8 cellular contexts compared by ENCODE assay signal in the genomic region with DNA sequence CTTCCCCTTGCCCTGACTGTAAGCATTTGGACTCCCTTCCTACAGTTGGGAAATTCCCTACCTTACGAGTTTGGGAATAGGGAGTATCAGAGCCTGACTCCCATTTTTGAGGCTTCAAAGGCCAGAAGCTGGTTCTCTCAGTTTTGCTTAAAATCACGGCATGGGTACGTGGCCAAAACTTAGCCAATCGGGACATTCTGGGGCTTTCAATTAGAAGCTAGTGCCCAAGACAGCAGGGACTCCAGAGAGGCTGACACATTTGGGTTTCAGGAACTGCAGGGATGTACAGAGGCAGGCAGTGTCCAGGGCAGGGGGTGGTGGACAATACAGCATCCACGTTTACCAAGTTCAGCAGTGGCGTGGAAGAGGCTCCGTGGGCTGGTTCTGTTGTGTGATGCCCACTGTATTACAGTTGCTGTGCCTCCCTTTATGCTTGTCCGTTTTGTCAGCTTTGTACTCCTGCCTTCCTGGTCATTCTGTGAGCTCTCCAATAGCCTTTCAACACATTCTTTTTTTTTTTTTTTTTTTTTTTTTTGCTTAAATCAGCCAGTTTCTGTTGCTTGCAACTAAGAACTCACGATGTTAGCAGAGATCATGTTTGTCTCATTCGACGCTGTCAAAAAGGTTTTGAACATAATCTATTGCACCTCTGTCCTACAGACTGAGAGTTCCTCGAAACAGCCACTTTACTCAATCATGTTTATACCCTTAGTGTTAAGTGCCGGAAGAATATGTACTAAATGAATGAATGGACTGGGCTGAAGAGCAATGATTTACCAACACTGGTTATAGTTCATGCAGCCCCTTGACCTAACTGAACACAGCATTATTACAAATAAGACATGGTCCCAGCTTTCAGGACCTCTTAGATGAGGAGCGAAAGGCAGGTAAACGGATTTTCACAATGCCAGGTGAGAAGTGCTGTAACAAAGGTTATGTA. TPM values are rescaled to one million over a fixed set of nuclear protein-coding genes. Genes with fewer than 3 reads are reported as not detected.
A peak's percentile ranks its signal among the peaks of the same experiment; 100 is the strongest.
DNase-seq lines count a peak whose midpoint lies in the region; ATAC-seq, FAIRE-seq and TF ChIP-seq lines count a peak whose summit lies in the region.

No MANE protein-coding gene starts in this region.

- H3K79me2 ChIP-seq in ACC112 (ENCODE audit: control insufficient read depth, insufficient read depth, low read length, unreplicated experiment) (peaks cover 43% of the 10 kb centered on the region), GM12878 (ENCODE audit: control insufficient read depth, insufficient read depth, low read length) (peaks cover 41% of the 10 kb centered on the region), mesendoderm (ENCODE audit: control insufficient read depth, insufficient read depth, low read length) (peaks cover 20% of the 10 kb centered on the region)

- intact Hi-C loops in GM12878 (cut with micrococcal nuclease; ENCODE audit: unreplicated experiment): loop anchor here (2.0 to 5.0 kb wide), 2 partner anchors 41 to 219 kb away; a partner anchor contains a TSS

- POLR2A ChIA-PET in GM12878 (lab: Charles Lee): interaction anchor here (0.6 to 1.7 kb wide), 8 partner anchors 9 to 342 kb away, joined by 3 to 12 read pairs (median 5); a partner anchor contains a TSS

- no peak overlapping the region for H2BK15ac ChIP-seq in mesendoderm (replicated peaks; ENCODE audit: low read depth)

- CTCF ChIA-PET in GM12878 (lab: Yijun Ruan, JAX): interaction anchor here (1.0 to 2.1 kb wide), 3 partner anchors 39 to 154 kb away, joined by 5 to 6 read pairs (median 5); no protein-coding TSS in a partner anchor

- in situ Hi-C loops in GM12878 (cut with MboI): no loop called here

- H3K4ac ChIP-seq in mesendoderm (ENCODE audit: low read depth, low read length): peak overlapping the region; percentile 50

- no peak for TF ChIP-seq RAD21 in GM12878 (IDR thresholded peaks at IDR 0.05; ENCODE audit: insufficient read depth, low read depth, low read length)

- TF ChIP-seq POLR2A in GM12878 (IDR thresholded peaks at IDR 0.05; ENCODE audit: low read depth, low read length): no peak

- peak overlapping the region; percentile 97 for H3K56ac ChIP-seq in mesendoderm (ENCODE audit: low read length)

- no peak for TF ChIP-seq CTCF in HFF-Myc (IDR thresholded peaks at IDR 0.05; ENCODE audit: low read depth, low read length, missing control alignments)
- TF ChIP-seq CTCF in GM12878 (IDR thresholded peaks at IDR 0.05 in 2 of 3, conservative IDR thresholded peaks at IDR 0.05 in 1 of 3; ENCODE audit: control insufficient read depth in 2 of 3, extremely low read depth in 1 of 3, insufficient read depth in 1 of 3, low read depth in 3 of 3, low read length in 3 of 3): no peak

- H2AFZ ChIP-seq in ACC112 (ENCODE audit: low read length, unreplicated experiment): peak overlapping the region; percentile 89
- H2AFZ ChIP-seq in GM12878 (ENCODE audit: control insufficient read depth, low read depth, low read length): peak overlapping the region; percentile 98

- no peak overlapping the region for H4K8ac ChIP-seq in mesendoderm (ENCODE audit: low read depth, low read length)

- 31% methylated on average over 15 of the region's 15 CpGs for WGBS in GM12878 (ENCODE audit: insufficient coverage, insufficient replicate concordance, low lambda C conversion rate, missing lambda C conversion rate)
- no CpG with 5 or more reads among the region's 15 CpGs for WGBS in mesendoderm (ENCODE audit: extremely low coverage, insufficient coverage, low lambda C conversion rate)

- no peak overlapping the region for H4K5ac ChIP-seq in mesendoderm (ENCODE audit: low read length)

- H2AK5ac ChIP-seq in mesendoderm (ENCODE audit: low read length): no peak overlapping the region

- no peak for FAIRE-seq in GM12878 (lab: Jason Lieb, UNC)

- H3K27me3 ChIP-seq in ACC112 (ENCODE audit: insufficient read depth, low read length) (no peaks in the 10 kb centered on the region), GM12878 (replicated peaks in 1 of 2; ENCODE audit: control insufficient read depth in 2 of 2, insufficient read depth in 2 of 2, low read length in 1 of 2) (no peaks in the 10 kb centered on the region), mesendoderm (ENCODE audit: insufficient read depth, low read length, poor library complexity) (no peaks in the 10 kb centered on the region)

- ATAC-seq in GM12878 (no peak; the same call in 2 of the 3 replicates), HG02763 (IDR thresholded peaks at IDR 0.05; ENCODE audit: unreplicated experiment) (no peak), GM19452 (IDR thresholded peaks at IDR 0.05; ENCODE audit: unreplicated experiment) (no peak)

- H3K23ac ChIP-seq in mesendoderm (ENCODE audit: low read length): peak overlapping the region; percentile 92

- TSS peak; percentile 70 for BruUV-seq in GM12878 (replicated peaks; lab: Mats Ljungman, UMichigan)

- H3K27ac ChIP-seq in ACC112 (ENCODE audit: low read depth, low read length) (no peak overlapping the region), GM12878 (ENCODE audit: control insufficient read depth, insufficient read depth) (peak overlapping the region; percentile 82), mesendoderm (ENCODE audit: low read depth, low read length) (no peak overlapping the region)

- no peak for TF ChIP-seq EP300 in GM12878 (IDR thresholded peaks at IDR 0.05; ENCODE audit: borderline replicate concordance in 1 of 2, control insufficient read depth in 1 of 2, low read depth in 2 of 2, low read length in 2 of 2)

- peak overlapping the region; percentile 99 for H3K4me3 ChIP-seq in ACC112 (ENCODE audit: low read depth, low read length)
- peak overlapping the region; percentile 91 for H3K4me3 ChIP-seq in HFF-Myc (replicated peaks; ENCODE audit: low read depth, low read length)
- peak overlapping the region; percentile 92 for H3K4me3 ChIP-seq in GM12878
- H3K4me3 ChIP-seq in mesendoderm (ENCODE audit: low read length): peak overlapping the region; percentile 93

- SMC1A ChIA-PET in GM12878 (lab: Charles Lee; ENCODE audit: uncharacterized antibody, unreplicated experiment): interaction anchor here (2.0 kb wide), 1 partner anchor 39 kb away, joined by 6 read pairs; no protein-coding TSS in a partner anchor

- RAD21 ChIA-PET in GM12878 (lab: Charles Lee; ENCODE audit: unreplicated experiment): interaction anchor here (0.7 to 1.3 kb wide), 4 partner anchors 9 to 228 kb away, joined by 3 to 5 read pairs (median 4); a partner anchor contains a TSS

- no peak overlapping the region for H2BK5ac ChIP-seq in mesendoderm (ENCODE audit: low read length)

- H3K79me1 ChIP-seq in mesendoderm (ENCODE audit: low read length): peaks cover 14% of the 10 kb centered on the region

- H3K18ac ChIP-seq in mesendoderm (ENCODE audit: low read length): peak overlapping the region; percentile 21

- H2BK120ac ChIP-seq in mesendoderm (ENCODE audit: low read depth, low read length): no peak overlapping the region

- peaks cover 15% of the 10 kb centered on the region for H3K4me1 ChIP-seq in ACC112 (ENCODE audit: control insufficient read depth, insufficient read depth, low read length, unreplicated experiment)
- H3K4me1 ChIP-seq in GM12878 (ENCODE audit: control insufficient read depth, insufficient read depth, low read length): peaks cover 6% of the 10 kb centered on the region; the same call in 1 of the 2 replicates
- H3K4me1 ChIP-seq in mesendoderm (ENCODE audit: control insufficient read depth, low read depth, low read length): peaks cover 7% of the 10 kb centered on the region

- H4K20me1 ChIP-seq in GM12878 (ENCODE audit: control insufficient read depth, insufficient read depth): no peaks in the 10 kb centered on the region

- H3K9ac ChIP-seq in GM12878 (ENCODE audit: control insufficient read depth, insufficient read depth, low read length): peak overlapping the region; percentile 91
- H3K9ac ChIP-seq in mesendoderm (ENCODE audit: low read length): peak overlapping the region; percentile 86

- DNase-seq in HFF-Myc (ENCODE audit: extremely low read depth, low read depth) (no peak), GM12878 (ENCODE audit: low read depth, low spot score) (no peak), mesendoderm (no peak), DMS153 (lab: John Stamatoyannopoulos, UW) (no peak), epidermal melanocyte (ENCODE audit: insufficient read length, low spot score) (no peak)

- H3K36me3 ChIP-seq in ACC112 (ENCODE audit: insufficient read depth, low read length): peaks cover 8% of the 10 kb centered on the region
- H3K36me3 ChIP-seq in GM12878 (ENCODE audit: control insufficient read depth in 2 of 2, insufficient read depth in 2 of 2, low read length in 1 of 2): no peaks in the 10 kb centered on the region; a peak in 1 of 4 replicates
- H3K36me3 ChIP-seq in mesendoderm (ENCODE audit: control insufficient read depth, insufficient read depth, low read length): no peaks in the 10 kb centered on the region

- H3K4me2 ChIP-seq in GM12878 (ENCODE audit: control insufficient read depth, insufficient read depth) (peak overlapping the region; percentile 93), mesendoderm (ENCODE audit: low read length) (peak overlapping the region; percentile 34)

- no peaks in the 10 kb centered on the region; the same call in 2 of the 3 replicates for H3K9me3 ChIP-seq in GM12878 (replicated peaks; ENCODE audit: control insufficient read depth, insufficient read depth, low read length)

RNA-seq across cellular contexts. Expression of a gene that starts 1.1 kb away (rescaled TPM):
- total RNA-seq in GM12878 (2013; cell fraction: nucleolus; rRNA removed): 8.6 and 9.7 TPM in 2 replicates
- total RNA-seq in GM12878 (2014; rRNA removed) (61.5 and 71.9 TPM in 2 replicates), GM12878 (2014; rRNA removed; fragmentation: Illumina TruSeq; extraction: Trizol) (78.9 and 86.1 TPM in 2 replicates), GM12878 (2021) (59.1 and 65.2 TPM in 2 replicates)
- polyA plus RNA-seq in GM12878 (2011; ENCODE audit: low read depth): 25.1 TPM
- polyA plus RNA-seq in GM12878 (2011; rRNA removed) (57.0 and 91.2 TPM in 2 replicates), GM12878 (2014; fragmentation: Illumina TruSeq; extraction: Trizol) (87.6 and 115 TPM in 2 replicates), GM12878 (2014; fragmentation: Nextera tagmentation; extraction: Ambion mirVana) (100 to 1,000 TPM; 168 to 215 TPM), GM12878 (2014; rRNA removed) (92.7 and 96.9 TPM in 2 replicates), GM12878 (2016; fragmentation: Nextera tagmentation; extraction: Ambion mirVana) (100 to 1,000 TPM; 108 to 112 TPM)
- polyA plus RNA-seq in GM12878 (2011; cell fraction: cytosol; rRNA removed): 26.8 and 36.3 TPM in 2 replicates
- polyA plus RNA-seq in GM12878 (2011; cell fraction: nucleus; rRNA removed): 21.6 and 23.1 TPM in 2 replicates
- 52.8 and 53.0 TPM in 2 replicates for polyA plus RNA-seq in GM12878 (2012)
- polyA minus RNA-seq in GM12878 (2011; rRNA and poly(A)+ RNA removed): 5.9 and 10.8 TPM in 2 replicates
- polyA minus RNA-seq in GM12878 (2011; cell fraction: cytosol; rRNA and poly(A)+ RNA removed): 8.7 and 10.1 TPM in 2 replicates
- 9.2 and 13.8 TPM in 2 replicates for polyA minus RNA-seq in GM12878 (2011; cell fraction: nucleus; rRNA and poly(A)+ RNA removed)
- polyA plus RNA-seq in mesendoderm (2013, experiment 1 of 2): 81.7 TPM
- polyA plus RNA-seq in mesendoderm (2013, experiment 2 of 2): 83.4 TPM

RNA-seq across cellular contexts. Expression of a gene that starts 25.0 kb away (rescaled TPM):
- 71.2 and 81.8 TPM in 2 replicates for total RNA-seq in GM12878 (2013; cell fraction: nucleolus; rRNA removed)
- total RNA-seq in GM12878 (2014; rRNA removed) (8.8 and 9.3 TPM in 2 replicates), GM12878 (2014; rRNA removed; fragmentation: Illumina TruSeq; extraction: Trizol) (8.4 and 9.0 TPM in 2 replicates), GM12878 (2021) (13.7 and 14.6 TPM in 2 replicates)
- 3.5 TPM for polyA plus RNA-seq in GM12878 (2011; ENCODE audit: low read depth)
- polyA plus RNA-seq in GM12878 (2011; rRNA removed) (12.0 and 13.8 TPM in 2 replicates), GM12878 (2014; fragmentation: Illumina TruSeq; extraction: Trizol) (10.7 and 11.5 TPM in 2 replicates), GM12878 (2014; fragmentation: Nextera tagmentation; extraction: Ambion mirVana) (1 to 10 TPM; 1.8 to 2.2 TPM), GM12878 (2014; rRNA removed) (11.3 and 11.6 TPM in 2 replicates), GM12878 (2016; fragmentation: Nextera tagmentation; extraction: Ambion mirVana) (1 to 10 TPM; 6.4 to 8.4 TPM)
- 8.8 and 10.8 TPM in 2 replicates for polyA plus RNA-seq in GM12878 (2011; cell fraction: cytosol; rRNA removed)
- polyA plus RNA-seq in GM12878 (2011; cell fraction: nucleus; rRNA removed): 27.2 and 31.4 TPM in 2 replicates
- polyA plus RNA-seq in GM12878 (2012): 4.8 and 5.5 TPM in 2 replicates
- polyA minus RNA-seq in GM12878 (2011; rRNA and poly(A)+ RNA removed): 13.2 and 20.8 TPM in 2 replicates
- polyA minus RNA-seq in GM12878 (2011; cell fraction: cytosol; rRNA and poly(A)+ RNA removed): 4.9 and 6.3 TPM in 2 replicates
- polyA minus RNA-seq in GM12878 (2011; cell fraction: nucleus; rRNA and poly(A)+ RNA removed): 17.0 and 23.8 TPM in 2 replicates
- polyA plus RNA-seq in mesendoderm (2013, experiment 1 of 2): 5.5 TPM
- polyA plus RNA-seq in mesendoderm (2013, experiment 2 of 2): 5.2 TPM
